ENCODE assay signal across 1 cellular context in the genomic region with DNA sequence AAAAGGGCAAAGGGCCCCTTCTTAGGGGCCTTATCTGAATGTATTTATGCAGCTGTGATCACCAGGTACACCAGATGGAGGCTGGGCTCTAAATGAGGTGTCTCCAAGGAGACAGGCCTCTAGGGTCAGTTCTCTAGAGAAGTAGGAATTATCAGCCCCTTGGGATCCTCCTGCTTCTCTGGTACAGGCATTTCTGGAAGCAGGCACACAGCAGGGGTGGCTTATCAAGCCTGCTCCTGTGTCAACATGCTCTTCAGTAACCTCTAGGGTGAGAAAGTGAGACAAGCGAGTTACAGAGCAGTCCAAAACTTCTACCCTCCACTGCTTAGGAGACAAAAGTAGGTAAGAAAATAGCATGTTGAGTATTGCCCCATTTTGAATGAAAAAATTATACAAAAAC.
TF ChIP-seq lines count a peak whose summit lies in the region.

No MANE protein-coding gene starts in this region.

TF ChIP-seq in HEK293, 187 proteins besides CTCF, POLR2A, EP300 and RAD21 (continued from another document):
- TF ChIP-seq GLIS1 (tag by site-specific recombination; IDR thresholded peaks at IDR 0.05) (peak; percentile 42; the same call in 1 of the 2 replicates), ZNF10 (tag by site-specific recombination; IDR thresholded peaks at IDR 0.05) (peak; percentile 74), OSR2 (tag by site-specific recombination; IDR thresholded peaks at IDR 0.05) (peak; percentile 91), ZBTB8A (tag by site-specific recombination; IDR thresholded peaks at IDR 0.05) (peak; percentile 73), ZNF596 (tag by site-specific recombination; IDR thresholded peaks at IDR 0.05) (peak; percentile 38; the same call in 1 of the 2 replicates)
TF ChIP-seq in HEK293: peak in this region for 13.
